1 cellular context compared by ENCODE assay signal in genomic region chr13:112692104-112692503, GRCh38.
TF ChIP-seq lines count a peak whose summit lies in the region.

No MANE protein-coding gene starts in this region.

TF ChIP-seq in IMR-90, 13 proteins besides CTCF, POLR2A, EP300 and RAD21:
- no peak for TF ChIP-seq MAFK (IDR thresholded peaks at IDR 0.05; ENCODE audit: low read depth, low read length)
- TF ChIP-seq CEBPB (IDR thresholded peaks at IDR 0.05; ENCODE audit: low read depth, low read length) = no peak
- no peak for TF ChIP-seq MAZ (IDR thresholded peaks at IDR 0.05; ENCODE audit: borderline replicate concordance, low read depth, low read length)
- TF ChIP-seq BHLHE40 (IDR thresholded peaks at IDR 0.05; ENCODE audit: low read depth, low read length) = no peak
- no peak for TF ChIP-seq SMC3 (IDR thresholded peaks at IDR 0.05; ENCODE audit: low read depth, low read length)
- no peak for TF ChIP-seq MXI1 (IDR thresholded peaks at IDR 0.05; ENCODE audit: borderline replicate concordance, low read depth, low read length)
- TF ChIP-seq USF2 (IDR thresholded peaks at IDR 0.05; ENCODE audit: low read depth, low read length) = no peak
- no peak for TF ChIP-seq FOS (IDR thresholded peaks at IDR 0.05; ENCODE audit: low read depth, low read length)
- no peak for TF ChIP-seq ELK1 (IDR thresholded peaks at IDR 0.05; ENCODE audit: borderline replicate concordance, low read depth, low read length)
- TF ChIP-seq NFE2L2 (IDR thresholded peaks at IDR 0.05; ENCODE audit: low read depth, low read length) = no peak
- TF ChIP-seq RCOR1 (IDR thresholded peaks at IDR 0.05; ENCODE audit: insufficient replicate concordance, low read length) = no peak
- no peak for TF ChIP-seq RFX5 (IDR thresholded peaks at IDR 0.05; ENCODE audit: low read depth, low read length)
- no peak for TF ChIP-seq CHD1 (IDR thresholded peaks at IDR 0.05; ENCODE audit: low read depth, low read length)
